In the genomic region with DNA sequence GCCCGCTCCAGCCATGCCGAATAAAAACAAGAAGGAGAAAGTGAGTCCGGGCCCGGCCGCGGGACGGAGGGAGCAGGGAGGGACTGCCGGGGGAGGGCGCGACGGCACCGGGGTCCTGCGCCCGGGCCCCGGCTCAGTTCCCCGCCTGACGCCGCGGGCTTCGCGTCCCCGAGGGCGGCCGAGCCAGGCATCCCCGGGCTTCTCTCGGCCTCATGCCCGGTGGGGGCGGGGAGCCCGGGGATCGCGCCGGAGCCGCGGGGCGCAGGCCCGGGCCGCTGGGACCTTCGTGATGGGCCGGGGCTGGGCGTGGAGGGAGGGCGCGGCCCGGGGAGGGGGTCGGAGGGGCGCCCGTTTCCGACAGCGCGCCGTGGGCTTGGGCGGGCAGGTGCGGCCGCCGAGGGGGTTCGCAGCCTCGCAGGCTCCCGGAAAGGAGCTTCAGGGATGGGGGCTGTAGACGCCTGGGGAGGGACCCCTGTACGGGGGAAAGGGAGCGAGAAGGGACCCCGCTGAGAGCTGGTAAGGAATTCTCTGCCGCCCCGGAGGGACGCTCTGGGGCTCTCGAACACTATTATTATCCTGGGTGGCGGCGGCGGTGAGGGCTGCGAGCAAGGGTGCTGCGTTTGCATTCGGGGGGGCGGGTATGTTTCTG, we compare ENCODE assay signal across 8 cellular contexts. TPM values are rescaled to one million over a fixed set of nuclear protein-coding genes. Genes with fewer than 3 reads are reported as not detected.
DNase-seq lines count a peak whose midpoint lies in the region; ATAC-seq and TF ChIP-seq lines count a peak whose summit lies in the region.

No MANE protein-coding gene starts in this region.

- H3K36me3 ChIP-seq in OCI-LY3 (replicated peaks; ENCODE audit: low read depth, low read length) = peaks cover 18% of the 10 kb centered on the region

- H3K27ac ChIP-seq in OCI-LY3 (ENCODE audit: low read length) = peak overlapping the region; percentile 31

- H2AFZ ChIP-seq in OCI-LY3 (ENCODE audit: low read depth, low read length) = no peak overlapping the region

- intact Hi-C loops in left ventricle myocardium superior (cut with micrococcal nuclease) = no loop called here

- no peak for TF ChIP-seq CTCF in GM13977 (IDR thresholded peaks at IDR 0.05; ENCODE audit: extremely low read depth, insufficient read depth, missing control alignments)
- TF ChIP-seq CTCF in OCI-LY3 (IDR thresholded peaks at IDR 0.05; ENCODE audit: low read depth, low read length) = no peak
- no peak for TF ChIP-seq CTCF in retinal pigment epithelial cell (conservative IDR thresholded peaks at IDR 0.05; ENCODE audit: low read depth, low read length)

- H3K4me3 ChIP-seq in OCI-LY3 (ENCODE audit: low read length) (peak overlapping the region; percentile 89), retinal pigment epithelial cell (ENCODE audit: low read length) (peak overlapping the region; percentile 77)

- peak overlapping the region; percentile 80 for H3K9ac ChIP-seq in OCI-LY3 (ENCODE audit: low read length)

- peaks cover 10% of the 10 kb centered on the region; the same call in 1 of the 2 replicates for H3K4me1 ChIP-seq in OCI-LY3 (ENCODE audit: low read length)

- peak; percentile 23 for ATAC-seq in HG02571 (IDR thresholded peaks at IDR 0.05; ENCODE audit: unreplicated experiment)
- ATAC-seq in left ventricle myocardium superior = no peak

- in situ Hi-C loops in GM13977 (cut with MboI; ENCODE audit: low pct_unique_long_range_greater_than_20kb, low sequenced_read_pairs, unreplicated experiment) = no loop called here

- no peaks in the 10 kb centered on the region; the same call in 1 of the 2 replicates for H3K79me2 ChIP-seq in OCI-LY3 (ENCODE audit: low read length)

- no peaks in the 10 kb centered on the region for H4K20me1 ChIP-seq in OCI-LY3 (ENCODE audit: insufficient read depth, low read length)

- H3K4me2 ChIP-seq in OCI-LY3 (ENCODE audit: low read length) = peak overlapping the region; percentile 88

- DNase-seq in GM13977 (ENCODE audit: low spot score) = peak; percentile 71
- DNase-seq in activated naive CD4-positive, alpha-beta T cell treated with anti-CD3 and anti-CD28 coated beads, Interleukin-2, amount 50 U/mL, for 16 hours = peak; percentile 61
- peak; percentile 74 for DNase-seq in left ventricle myocardium superior
- no peak for DNase-seq in retinal pigment epithelial cell (ENCODE audit: low read depth)
- no peak for DNase-seq in DMS114 treated with DMSO at 0.1 percent for 48 hours (lab: John Stamatoyannopoulos, UW; ENCODE audit: unreplicated experiment)
- no peak for DNase-seq in dedifferentiated amniotic fluid mesenchymal stem cell (ENCODE audit: extremely low spot score)

- no peaks in the 10 kb centered on the region for H3K27me3 ChIP-seq in OCI-LY3 (ENCODE audit: low read depth, low read length)

- no peaks in the 10 kb centered on the region for H3K9me3 ChIP-seq in OCI-LY3 (ENCODE audit: insufficient read depth, low read length)

RNA-seq across cellular contexts. Expression of a gene that starts 0.5 kb away (rescaled TPM):
- 211 TPM for total RNA-seq in left ventricle myocardium superior

Comparison
In these comparisons a context has a peak if more than half of its experiments do, and no peak if none do; other contexts are left out.
1. DNase-seq: peak in GM13977 (single experiment), activated naive CD4-positive, alpha-beta T cell treated with anti-CD3 and anti-CD28 coated beads, Interleukin-2, amount 50 U/mL, for 16 hours (single experiment) and left ventricle myocardium superior (single experiment); none in retinal pigment epithelial cell (single experiment), DMS114 treated with DMSO at 0.1 percent for 48 hours (single experiment) and dedifferentiated amniotic fluid mesenchymal stem cell (single experiment).